1 cellular context compared by ENCODE assay signal in genomic region chr6:129558248-129558647, GRCh38.
A peak's percentile ranks its signal among the peaks of the same experiment; 100 is the strongest.
TF ChIP-seq lines count a peak whose summit lies in the region.

No MANE protein-coding gene starts in this region.

TF ChIP-seq in K562, 482 proteins besides CTCF, POLR2A, EP300 and RAD21 (continued from another document):
- no peak for TF ChIP-seq ZMIZ1 (IDR thresholded peaks at IDR 0.05; ENCODE audit: low read depth in 2 of 2, low read length in 2 of 2)
- no peak for TF ChIP-seq PRMT5 (CRISPR knock-in tag; IDR thresholded peaks at IDR 0.05)
- no peak for TF ChIP-seq ZNF511 (CRISPR knock-in tag; IDR thresholded peaks at IDR 0.05)
- no peak for TF ChIP-seq HOMEZ (CRISPR knock-in tag; IDR thresholded peaks at IDR 0.05)
- TF ChIP-seq MBD1 (CRISPR knock-in tag; IDR thresholded peaks at IDR 0.05), result no peak
- TF ChIP-seq HBP1 (CRISPR knock-in tag; IDR thresholded peaks at IDR 0.05), result no peak
- no peak for TF ChIP-seq E4F1 (CRISPR knock-in tag; IDR thresholded peaks at IDR 0.05; ENCODE audit: borderline replicate concordance)
- no peak for TF ChIP-seq NR2F6 (CRISPR knock-in tag; IDR thresholded peaks at IDR 0.05)
- 0 out of 2 replicates have a peak, but pooled peaks have one; percentile 11 for TF ChIP-seq ZSCAN32 (CRISPR knock-in tag; IDR thresholded peaks at IDR 0.05)
- TF ChIP-seq ELK1 (CRISPR knock-in tag; IDR thresholded peaks at IDR 0.05), result no peak
- no peak for TF ChIP-seq OTX1 (CRISPR knock-in tag; IDR thresholded peaks at IDR 0.05)
